16 cellular contexts compared by ENCODE assay signal in genomic region chr11:6674856-6675255, GRCh38.
"Had no signal": no experiment of that assay in that cellular context is flagged by ENCODE, and none has a peak within 500 bp of the region (broad histone marks: within the 10 kb centered on the region; RNA-seq: fewer than 3 reads in every experiment).

No MANE protein-coding gene starts in this region.

- H3K36me3 ChIP-seq: prostate gland, tibial artery, uterus had no signal

- ATAC-seq: activated CD8-positive, alpha-beta memory T cell treated with anti-CD3 and anti-CD28 coated beads, Interleukin-2, amount 10 ng/mL, durations not matched to agents 7 days and 5 days; sciatic nerve had no signal

- DNase-seq: activated CD4-positive, alpha-beta memory T cell treated with anti-CD3 and anti-CD28 coated beads for 36 hours; activated CD4-positive, alpha-beta T cell treated with anti-CD3 and anti-CD28 coated beads for 1 hour; activated CD8-positive, alpha-beta memory T cell treated with anti-CD3 and anti-CD28 coated beads, Interleukin-2, amount 10 ng/mL, durations not matched to agents 7 days and 5 days; activated naive CD4-positive, alpha-beta T cell treated with anti-CD3 and anti-CD28 coated beads for 36 hours; activated T-cell treated with anti-CD3 and anti-CD28 coated beads, Interleukin-2, amount 50 U/mL, for 1 hour; dorsolateral prefrontal cortex; endodermal cell; stomach; T-helper 9 cell; tibial artery; uterus had no signal

- H3K4me3 ChIP-seq: dorsolateral prefrontal cortex, lung, prostate gland, stomach, tibial artery, uterus had no signal

- H3K4me1 ChIP-seq: prostate gland, stomach, tibial artery, uterus had no signal

- H3K27ac ChIP-seq: prostate gland, stomach, tibial artery, uterus had no signal

- H3K27me3 ChIP-seq: dorsolateral prefrontal cortex, stomach, tibial artery, uterus had no signal

- H3K9me3 ChIP-seq: prostate gland, stomach, tibial artery, uterus had no signal

- FAIRE-seq: astrocyte, bronchial epithelial cell had no signal
